9 cellular contexts compared by ENCODE assay signal in genomic region chr22:50146440-50147228, GRCh38. TPM values are rescaled to one million over a fixed set of nuclear protein-coding genes. Genes with fewer than 3 reads are reported as not detected.
DNase-seq lines count a peak whose midpoint lies in the region; ATAC-seq and TF ChIP-seq lines count a peak whose summit lies in the region.
"Had no signal": no experiment of that assay in that cellular context is flagged by ENCODE, and none has a peak within 500 bp of the region (broad histone marks: within the 10 kb centered on the region; RNA-seq: fewer than 3 reads in every experiment).

No MANE protein-coding gene starts in this region.

- peaks cover 11% of the 10 kb centered on the region for H3K27me3 Mint-ChIP-seq in dendritic cell treated with granulocyte-macrophage colony-stimulating factor and Interleukin-4, amounts not matched to agents 40 ng/mL and 50 ng/mL, for 4 days
- H3K27me3 Mint-ChIP-seq in mesothelial cell of epicardium (ENCODE audit: low read depth): peaks cover 10% of the 10 kb centered on the region

- no peak overlapping the region for H3K4me3 ChIP-seq in GM12864 (ENCODE audit: low read depth, low read length)

- peaks cover 60% of the 10 kb centered on the region for H3K4me1 Mint-ChIP-seq in dendritic cell treated with granulocyte-macrophage colony-stimulating factor and Interleukin-4, amounts not matched to agents 40 ng/mL and 50 ng/mL, for 4 days (ENCODE audit: low read depth)
- peaks cover 18% of the 10 kb centered on the region for H3K4me1 Mint-ChIP-seq in mesothelial cell of epicardium

- H3K9me3 Mint-ChIP-seq in dendritic cell treated with granulocyte-macrophage colony-stimulating factor and Interleukin-4, amounts not matched to agents 40 ng/mL and 50 ng/mL, for 4 days: no peaks in the 10 kb centered on the region
- no peaks in the 10 kb centered on the region for H3K9me3 Mint-ChIP-seq in mesothelial cell of epicardium

- ATAC-seq in GM19455 (IDR thresholded peaks at IDR 0.05; ENCODE audit: unreplicated experiment) (no peak), HG02642 (IDR thresholded peaks at IDR 0.05; ENCODE audit: poor library complexity, unreplicated experiment) (no peak)

- intact Hi-C loops in dendritic cell treated with granulocyte-macrophage colony-stimulating factor and Interleukin-4, amounts not matched to agents 40 ng/mL and 50 ng/mL, for 4 days (cut with micrococcal nuclease): loop anchor here (5.0 kb wide), 1 partner anchor 46 kb away; no protein-coding TSS in a partner anchor

- H3K27ac Mint-ChIP-seq in dendritic cell treated with granulocyte-macrophage colony-stimulating factor and Interleukin-4, amounts not matched to agents 40 ng/mL and 50 ng/mL, for 4 days: peak overlapping the region; percentile 19
- no peak overlapping the region for H3K27ac Mint-ChIP-seq in mesothelial cell of epicardium

- no peaks in the 10 kb centered on the region for H3K36me3 Mint-ChIP-seq in dendritic cell treated with granulocyte-macrophage colony-stimulating factor and Interleukin-4, amounts not matched to agents 40 ng/mL and 50 ng/mL, for 4 days (ENCODE audit: low read depth)
- H3K36me3 Mint-ChIP-seq in mesothelial cell of epicardium: no peaks in the 10 kb centered on the region

- DNase-seq in GM12864 (ENCODE audit: low read depth) (no peak), NOMO-1 treated with DMSO at 0.1 percent for 48 hours (lab: John Stamatoyannopoulos, UW; ENCODE audit: unreplicated experiment) (peak; percentile 84), mesothelial cell of epicardium (ENCODE audit: low spot score in 2 of 2, unreplicated experiment in 2 of 2) (no peak), NCI-H69 (lab: John Stamatoyannopoulos, UW) (no peak)
- no peak for DNase-seq in activated CD4-positive, alpha-beta T cell treated with anti-CD3 and anti-CD28 coated beads, Interleukin-2, amount 50 U/mL, for 48 hours

- H3K4me3 Mint-ChIP-seq in dendritic cell treated with granulocyte-macrophage colony-stimulating factor and Interleukin-4, amounts not matched to agents 40 ng/mL and 50 ng/mL, for 4 days: no peak overlapping the region
- peak overlapping the region; percentile 25 for H3K4me3 Mint-ChIP-seq in mesothelial cell of epicardium

- TF ChIP-seq CTCF in GM12864 (IDR thresholded peaks at IDR 0.05; ENCODE audit: low read depth, low read length, missing control alignments): peak; percentile 72
- TF ChIP-seq CTCF in mesothelial cell of epicardium (IDR thresholded peaks at IDR 0.05; ENCODE audit: unreplicated experiment): no peak

RNA-seq across cellular contexts. Expression of gene PANX2, which starts 23.9 kb away (rescaled TPM):
- total RNA-seq in mesothelial cell of epicardium: 6.0 to 7.0 TPM (median 6.4 TPM) in 3 replicates

RNA-seq across cellular contexts. Expression of gene TRABD, which starts 39.1 kb away (rescaled TPM):
- total RNA-seq in mesothelial cell of epicardium: 44.3 to 44.6 TPM (median 44.4 TPM) in 3 replicates

RNA-seq across cellular contexts. Expression of gene SELENOO, which starts 54.2 kb away (rescaled TPM):
- total RNA-seq in mesothelial cell of epicardium: 25.5 to 28.3 TPM (median 26.9 TPM) in 3 replicates

RNA-seq across cellular contexts. Expression of gene MOV10L1, which starts 56.8 kb away (rescaled TPM):
- total RNA-seq in mesothelial cell of epicardium: 1.7 to 3.5 TPM (median 2.8 TPM) in 3 replicates
- total RNA-seq: mononuclear cell had no signal
